In the genomic region with DNA sequence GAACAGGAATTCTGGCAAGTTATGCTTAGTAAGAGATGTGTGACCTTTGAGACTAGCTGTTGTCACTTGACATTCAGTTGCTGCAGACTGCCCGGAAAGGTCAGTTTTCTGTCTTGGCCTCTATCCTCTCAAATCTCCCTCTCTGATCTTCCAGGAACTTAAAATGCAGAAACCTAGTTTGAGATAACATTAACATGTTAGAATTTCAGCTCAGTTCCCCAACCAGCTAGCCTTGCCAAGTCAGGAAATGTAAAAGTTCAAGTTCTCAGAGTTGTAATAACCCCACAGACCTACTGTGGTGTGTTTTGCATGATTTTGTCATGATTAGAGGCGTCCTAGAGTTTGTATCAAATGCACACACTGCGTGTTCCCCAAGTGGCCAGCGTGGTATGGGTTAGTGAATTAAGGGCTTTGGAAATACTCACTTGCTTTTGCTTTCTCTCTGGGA, we compare ENCODE assay signal across 1 cellular context.
TF ChIP-seq lines count a peak whose summit lies in the region.

No MANE protein-coding gene starts in this region.

TF ChIP-seq in GM12878, 131 proteins besides CTCF, POLR2A, EP300 and RAD21:
- TF ChIP-seq, protein P1, sequence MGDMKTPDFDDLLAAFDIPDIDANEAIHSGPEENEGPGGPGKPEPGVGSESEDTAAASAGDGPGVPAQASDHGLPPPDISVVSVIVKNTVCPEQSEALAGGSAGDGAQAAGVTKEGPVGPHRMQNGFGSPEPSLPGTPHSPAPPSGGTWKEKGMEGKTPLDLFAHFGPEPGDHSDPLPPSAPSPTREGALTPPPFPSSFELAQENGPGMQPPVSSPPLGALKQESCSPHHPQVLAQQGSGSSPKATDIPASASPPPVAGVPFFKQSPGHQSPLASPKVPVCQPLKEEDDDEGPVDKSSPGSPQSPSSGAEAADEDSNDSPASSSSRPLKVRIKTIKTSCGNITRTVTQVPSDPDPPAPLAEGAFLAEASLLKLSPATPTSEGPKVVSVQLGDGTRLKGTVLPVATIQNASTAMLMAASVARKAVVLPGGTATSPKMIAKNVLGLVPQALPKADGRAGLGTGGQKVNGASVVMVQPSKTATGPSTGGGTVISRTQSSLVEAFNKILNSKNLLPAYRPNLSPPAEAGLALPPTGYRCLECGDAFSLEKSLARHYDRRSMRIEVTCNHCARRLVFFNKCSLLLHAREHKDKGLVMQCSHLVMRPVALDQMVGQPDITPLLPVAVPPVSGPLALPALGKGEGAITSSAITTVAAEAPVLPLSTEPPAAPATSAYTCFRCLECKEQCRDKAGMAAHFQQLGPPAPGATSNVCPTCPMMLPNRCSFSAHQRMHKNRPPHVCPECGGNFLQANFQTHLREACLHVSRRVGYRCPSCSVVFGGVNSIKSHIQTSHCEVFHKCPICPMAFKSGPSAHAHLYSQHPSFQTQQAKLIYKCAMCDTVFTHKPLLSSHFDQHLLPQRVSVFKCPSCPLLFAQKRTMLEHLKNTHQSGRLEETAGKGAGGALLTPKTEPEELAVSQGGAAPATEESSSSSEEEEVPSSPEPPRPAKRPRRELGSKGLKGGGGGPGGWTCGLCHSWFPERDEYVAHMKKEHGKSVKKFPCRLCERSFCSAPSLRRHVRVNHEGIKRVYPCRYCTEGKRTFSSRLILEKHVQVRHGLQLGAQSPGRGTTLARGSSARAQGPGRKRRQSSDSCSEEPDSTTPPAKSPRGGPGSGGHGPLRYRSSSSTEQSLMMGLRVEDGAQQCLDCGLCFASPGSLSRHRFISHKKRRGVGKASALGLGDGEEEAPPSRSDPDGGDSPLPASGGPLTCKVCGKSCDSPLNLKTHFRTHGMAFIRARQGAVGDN (IDR thresholded peaks at IDR 0.05): peak; percentile 65
- TF ChIP-seq STAT3 (IDR thresholded peaks at IDR 0.05; ENCODE audit: low read depth, low read length): 0 out of 2 replicates have a peak, but pooled peaks have one; percentile 42
- no peak for TF ChIP-seq JUND (IDR thresholded peaks at IDR 0.05; ENCODE audit: low read depth, low read length)
- TF ChIP-seq, protein P2, sequence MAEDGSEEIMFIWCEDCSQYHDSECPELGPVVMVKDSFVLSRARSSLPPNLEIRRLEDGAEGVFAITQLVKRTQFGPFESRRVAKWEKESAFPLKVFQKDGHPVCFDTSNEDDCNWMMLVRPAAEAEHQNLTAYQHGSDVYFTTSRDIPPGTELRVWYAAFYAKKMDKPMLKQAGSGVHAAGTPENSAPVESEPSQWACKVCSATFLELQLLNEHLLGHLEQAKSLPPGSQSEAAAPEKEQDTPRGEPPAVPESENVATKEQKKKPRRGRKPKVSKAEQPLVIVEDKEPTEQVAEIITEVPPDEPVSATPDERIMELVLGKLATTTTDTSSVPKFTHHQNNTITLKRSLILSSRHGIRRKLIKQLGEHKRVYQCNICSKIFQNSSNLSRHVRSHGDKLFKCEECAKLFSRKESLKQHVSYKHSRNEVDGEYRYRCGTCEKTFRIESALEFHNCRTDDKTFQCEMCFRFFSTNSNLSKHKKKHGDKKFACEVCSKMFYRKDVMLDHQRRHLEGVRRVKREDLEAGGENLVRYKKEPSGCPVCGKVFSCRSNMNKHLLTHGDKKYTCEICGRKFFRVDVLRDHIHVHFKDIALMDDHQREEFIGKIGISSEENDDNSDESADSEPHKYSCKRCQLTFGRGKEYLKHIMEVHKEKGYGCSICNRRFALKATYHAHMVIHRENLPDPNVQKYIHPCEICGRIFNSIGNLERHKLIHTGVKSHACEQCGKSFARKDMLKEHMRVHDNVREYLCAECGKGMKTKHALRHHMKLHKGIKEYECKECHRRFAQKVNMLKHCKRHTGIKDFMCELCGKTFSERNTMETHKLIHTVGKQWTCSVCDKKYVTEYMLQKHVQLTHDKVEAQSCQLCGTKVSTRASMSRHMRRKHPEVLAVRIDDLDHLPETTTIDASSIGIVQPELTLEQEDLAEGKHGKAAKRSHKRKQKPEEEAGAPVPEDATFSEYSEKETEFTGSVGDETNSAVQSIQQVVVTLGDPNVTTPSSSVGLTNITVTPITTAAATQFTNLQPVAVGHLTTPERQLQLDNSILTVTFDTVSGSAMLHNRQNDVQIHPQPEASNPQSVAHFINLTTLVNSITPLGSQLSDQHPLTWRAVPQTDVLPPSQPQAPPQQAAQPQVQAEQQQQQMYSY (CRISPR knock-in tag; IDR thresholded peaks at IDR 0.05): no peak
- no peak for TF ChIP-seq NFYA (IDR thresholded peaks at IDR 0.05; ENCODE audit: borderline replicate concordance, low read depth, low read length)
- TF ChIP-seq FOXK2 (IDR thresholded peaks at IDR 0.05): no peak
- 0 out of 2 replicates have a peak, but pooled peaks have one; percentile 63 for TF ChIP-seq DPF2 (IDR thresholded peaks at IDR 0.05)
- TF ChIP-seq, protein P3, sequence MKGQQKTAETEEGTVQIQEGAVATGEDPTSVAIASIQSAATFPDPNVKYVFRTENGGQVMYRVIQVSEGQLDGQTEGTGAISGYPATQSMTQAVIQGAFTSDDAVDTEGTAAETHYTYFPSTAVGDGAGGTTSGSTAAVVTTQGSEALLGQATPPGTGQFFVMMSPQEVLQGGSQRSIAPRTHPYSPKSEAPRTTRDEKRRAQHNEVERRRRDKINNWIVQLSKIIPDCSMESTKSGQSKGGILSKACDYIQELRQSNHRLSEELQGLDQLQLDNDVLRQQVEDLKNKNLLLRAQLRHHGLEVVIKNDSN (IDR thresholded peaks at IDR 0.05; ENCODE audit: borderline replicate concordance, extremely low read length, insufficient read depth, low read depth, low read length): no peak
- peak; percentile 35; the same call in 1 of the 2 replicates for TF ChIP-seq SPI1 (IDR thresholded peaks at IDR 0.05; ENCODE audit: borderline replicate concordance, insufficient read depth, low read depth, low read length)
- no peak for TF ChIP-seq FOXM1 (IDR thresholded peaks at IDR 0.05; ENCODE audit: low read depth, low read length)
- TF ChIP-seq SMAD1 (IDR thresholded peaks at IDR 0.05; ENCODE audit: low read depth, partially characterized antibody): no peak
- peak; percentile 43; the same call in 1 of the 3 replicates for TF ChIP-seq POU2F2 (IDR thresholded peaks at IDR 0.05; ENCODE audit: borderline replicate concordance, low read depth, low read length)
- no peak for TF ChIP-seq RUNX3 (IDR thresholded peaks at IDR 0.05; ENCODE audit: low read length)
- no peak for TF ChIP-seq ASH2L (IDR thresholded peaks at IDR 0.05; ENCODE audit: borderline replicate concordance, low read depth)
- TF ChIP-seq MTA2 (IDR thresholded peaks at IDR 0.05; ENCODE audit: low read depth): no peak
- TF ChIP-seq ZSCAN29 (IDR thresholded peaks at IDR 0.05): no peak
- no peak for TF ChIP-seq SIX5 (IDR thresholded peaks at IDR 0.05; ENCODE audit: low read depth, low read length, severe bottlenecking)
- TF ChIP-seq BACH1 (IDR thresholded peaks at IDR 0.05; ENCODE audit: borderline replicate concordance): no peak
- no peak for TF ChIP-seq IRF3 (IDR thresholded peaks at IDR 0.05)
- no peak for TF ChIP-seq ZNF217 (IDR thresholded peaks at IDR 0.05)
- TF ChIP-seq, protein P4, sequence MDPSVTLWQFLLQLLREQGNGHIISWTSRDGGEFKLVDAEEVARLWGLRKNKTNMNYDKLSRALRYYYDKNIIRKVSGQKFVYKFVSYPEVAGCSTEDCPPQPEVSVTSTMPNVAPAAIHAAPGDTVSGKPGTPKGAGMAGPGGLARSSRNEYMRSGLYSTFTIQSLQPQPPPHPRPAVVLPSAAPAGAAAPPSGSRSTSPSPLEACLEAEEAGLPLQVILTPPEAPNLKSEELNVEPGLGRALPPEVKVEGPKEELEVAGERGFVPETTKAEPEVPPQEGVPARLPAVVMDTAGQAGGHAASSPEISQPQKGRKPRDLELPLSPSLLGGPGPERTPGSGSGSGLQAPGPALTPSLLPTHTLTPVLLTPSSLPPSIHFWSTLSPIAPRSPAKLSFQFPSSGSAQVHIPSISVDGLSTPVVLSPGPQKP (IDR thresholded peaks at IDR 0.05; ENCODE audit: low read depth, low read length): 0 out of 2 replicates have a peak, but pooled peaks have one; percentile 39
- TF ChIP-seq SUZ12 (IDR thresholded peaks at IDR 0.05; ENCODE audit: unreplicated experiment): no peak
- no peak for TF ChIP-seq BRCA1 (IDR thresholded peaks at IDR 0.05; ENCODE audit: low read depth, low read length)
- no peak for TF ChIP-seq ZBED1 (IDR thresholded peaks at IDR 0.05; ENCODE audit: borderline replicate concordance)
- no peak for TF ChIP-seq YY1 (IDR thresholded peaks at IDR 0.05; ENCODE audit: low read depth, low read length)
- peak; percentile 58 for TF ChIP-seq EED (IDR thresholded peaks at IDR 0.05; ENCODE audit: low read depth)
- peak; percentile 35; the same call in 1 of the 2 replicates for TF ChIP-seq TAF1 (IDR thresholded peaks at IDR 0.05; ENCODE audit: borderline replicate concordance, low read depth, low read length)
- TF ChIP-seq, protein P5, sequence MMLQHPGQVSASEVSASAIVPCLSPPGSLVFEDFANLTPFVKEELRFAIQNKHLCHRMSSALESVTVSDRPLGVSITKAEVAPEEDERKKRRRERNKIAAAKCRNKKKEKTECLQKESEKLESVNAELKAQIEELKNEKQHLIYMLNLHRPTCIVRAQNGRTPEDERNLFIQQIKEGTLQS (IDR thresholded peaks at IDR 0.05; ENCODE audit: borderline replicate concordance, extremely low read depth, low read depth, low read length): no peak
- TF ChIP-seq CREB1 (IDR thresholded peaks at IDR 0.05; ENCODE audit: low read depth): no peak
- TF ChIP-seq PAX5 (IDR thresholded peaks at IDR 0.05; ENCODE audit: borderline replicate concordance, low read depth, low read length): no peak
- TF ChIP-seq WRNIP1 (IDR thresholded peaks at IDR 0.05; ENCODE audit: borderline replicate concordance, low read depth, low read length): peak; percentile 98
- TF ChIP-seq, protein P6, sequence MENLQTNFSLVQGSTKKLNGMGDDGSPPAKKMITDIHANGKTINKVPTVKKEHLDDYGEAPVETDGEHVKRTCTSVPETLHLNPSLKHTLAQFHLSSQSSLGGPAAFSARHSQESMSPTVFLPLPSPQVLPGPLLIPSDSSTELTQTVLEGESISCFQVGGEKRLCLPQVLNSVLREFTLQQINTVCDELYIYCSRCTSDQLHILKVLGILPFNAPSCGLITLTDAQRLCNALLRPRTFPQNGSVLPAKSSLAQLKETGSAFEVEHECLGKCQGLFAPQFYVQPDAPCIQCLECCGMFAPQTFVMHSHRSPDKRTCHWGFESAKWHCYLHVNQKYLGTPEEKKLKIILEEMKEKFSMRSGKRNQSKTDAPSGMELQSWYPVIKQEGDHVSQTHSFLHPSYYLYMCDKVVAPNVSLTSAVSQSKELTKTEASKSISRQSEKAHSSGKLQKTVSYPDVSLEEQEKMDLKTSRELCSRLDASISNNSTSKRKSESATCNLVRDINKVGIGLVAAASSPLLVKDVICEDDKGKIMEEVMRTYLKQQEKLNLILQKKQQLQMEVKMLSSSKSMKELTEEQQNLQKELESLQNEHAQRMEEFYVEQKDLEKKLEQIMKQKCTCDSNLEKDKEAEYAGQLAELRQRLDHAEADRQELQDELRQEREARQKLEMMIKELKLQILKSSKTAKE (IDR thresholded peaks at IDR 0.05; ENCODE audit: low read depth, poor library complexity, severe bottlenecking): no peak
- TF ChIP-seq TCF7 (IDR thresholded peaks at IDR 0.05; ENCODE audit: borderline replicate concordance): no peak
- TF ChIP-seq KDM1A (IDR thresholded peaks at IDR 0.05; ENCODE audit: borderline replicate concordance): no peak
- no peak for TF ChIP-seq ATF7 (IDR thresholded peaks at IDR 0.05; ENCODE audit: low read depth)
- TF ChIP-seq SMC3 (IDR thresholded peaks at IDR 0.05; ENCODE audit: borderline replicate concordance, low read length): no peak
- no peak for TF ChIP-seq PML (IDR thresholded peaks at IDR 0.05; ENCODE audit: low read length)
- no peak for TF ChIP-seq RAD51 (IDR thresholded peaks at IDR 0.05)
- no peak for TF ChIP-seq BCL11A (IDR thresholded peaks at IDR 0.05; ENCODE audit: low read depth, low read length)
- 0 out of 2 replicates have a peak, but pooled peaks have one; percentile 10 for TF ChIP-seq IKZF1 (conservative IDR thresholded peaks at IDR 0.05)
- TF ChIP-seq NR2F1 (conservative IDR thresholded peaks at IDR 0.05): peak; percentile 41; the same call in 1 of the 2 replicates
